19 cellular contexts compared by ENCODE assay signal in genomic region chr6:123913858-123914257, GRCh38.
DNase-seq lines count a peak whose midpoint lies in the region; ATAC-seq and TF ChIP-seq lines count a peak whose summit lies in the region.
"Had no signal": no experiment of that assay in that cellular context is flagged by ENCODE, and none has a peak within 500 bp of the region (broad histone marks: within the 10 kb centered on the region; RNA-seq: fewer than 3 reads in every experiment).

No MANE protein-coding gene starts in this region.

- peak; percentile 62 for ATAC-seq in foreskin keratinocyte

- in situ Hi-C loops in mammary epithelial cell (cut with MboI; ENCODE audit: low sequenced_read_pairs in 2 of 2), result no loop called here

- CTCF ChIA-PET in mammary epithelial cell (lab: Charles Lee; ENCODE audit: low non-redundant PET) (interaction anchor here (0.7 kb wide), 1 partner anchor 326 kb away, joined by 3 read pairs; no protein-coding TSS in a partner anchor), PC-9 (lab: Charles Lee) (no interaction called here)

- DNase-seq in NCI-H226 (peak; percentile 36), mammary epithelial cell (peak; percentile 32), foreskin keratinocyte (peak; percentile 17 to 47), PC-9 (no peak), caudate nucleus (lab: John Stamatoyannopoulos, UW) (no peak), GM10266 (ENCODE audit: extremely low spot score) (no peak)
- DNase-seq in activated CD4-positive, alpha-beta T cell treated with anti-CD3 and anti-CD28 coated beads, Interleukin-2, amount 50 U/mL, for 1 hour, result no peak
- DNase-seq: CD4-positive, alpha-beta T cell; EL; HCEC 1CT; KBM-7; NCI-H1092; NCI-H2081; NCI-H524; Peyer's patch; Right ventricle myocardium superior had no signal

- H3K9me2 ChIP-seq in PC-9 (ENCODE audit: insufficient read depth), result no peaks in the 10 kb centered on the region

- no peaks in the 10 kb centered on the region for H3K79me2 ChIP-seq in mammary epithelial cell (ENCODE audit: insufficient read depth, low read length)
- no peaks in the 10 kb centered on the region for H3K79me2 ChIP-seq in PC-9 (ENCODE audit: low read depth)

- intact Hi-C loops in mammary epithelial cell (cut with micrococcal nuclease), result no loop called here
- intact Hi-C loops in PC-9 (cut with micrococcal nuclease; ENCODE audit: unreplicated experiment), result no loop called here

- H3K4me3 ChIP-seq in mammary epithelial cell (replicated peaks in 1 of 3; ENCODE audit: insufficient read depth in 1 of 3, low read depth in 2 of 3, low read length in 3 of 3) (no peak overlapping the region), skeletal muscle satellite cell (ENCODE audit: low read length) (no peak overlapping the region), PC-9 (no peak overlapping the region)
- H3K4me3 ChIP-seq: Peyer's patch, SK-N-MC had no signal

- no peaks in the 10 kb centered on the region for H3K9me3 ChIP-seq in mammary epithelial cell (replicated peaks; ENCODE audit: insufficient read depth, low read length)
- no peaks in the 10 kb centered on the region for H3K9me3 ChIP-seq in skeletal muscle satellite cell (replicated peaks; ENCODE audit: low read length)
- H3K9me3 ChIP-seq in PC-9 (ENCODE audit: insufficient read depth, low read depth), result no peaks in the 10 kb centered on the region
- H3K9me3 ChIP-seq: Peyer's patch had no signal

- H3K4me2 ChIP-seq in mammary epithelial cell (ENCODE audit: insufficient read depth, low read depth, low read length) (no peak overlapping the region), skeletal muscle satellite cell (ENCODE audit: low read length) (peak overlapping the region; percentile 28), PC-9 (no peak overlapping the region)

- TF ChIP-seq CTCF in mammary epithelial cell (conservative IDR thresholded peaks at IDR 0.05 in 1 of 2, IDR thresholded peaks at IDR 0.05 in 1 of 2; ENCODE audit: extremely low read depth in 1 of 2, insufficient read depth in 1 of 2, low read depth in 1 of 2, low read length in 2 of 2) (no peak), foreskin keratinocyte (conservative IDR thresholded peaks at IDR 0.05) (no peak), PC-9 (conservative IDR thresholded peaks at IDR 0.05) (no peak), GM10266 (IDR thresholded peaks at IDR 0.05; ENCODE audit: control insufficient read depth, insufficient read depth, low read depth, missing control alignments) (no peak)

- H3K9ac ChIP-seq in mammary epithelial cell (ENCODE audit: insufficient read depth, low read length) (no peak overlapping the region), skeletal muscle satellite cell (ENCODE audit: low read depth, low read length) (peak overlapping the region; percentile 8)

- dilution Hi-C loops in mammary epithelial cell (cut with HindIII; ENCODE audit: low sequenced_read_pairs), result no loop called here

- POLR2A ChIA-PET in PC-9 (lab: Charles Lee; ENCODE audit: unreplicated experiment), result no interaction called here

- WGBS in mammary epithelial cell (ENCODE audit: low coverage, missing lambda C conversion rate), result 29% methylated on average over 1 of the region's 1 CpG

- H3K27ac ChIP-seq in mammary epithelial cell (ENCODE audit: insufficient read depth, low read depth, low read length) (no peak overlapping the region), foreskin keratinocyte (no peak overlapping the region), PC-9 (no peak overlapping the region), caudate nucleus (ENCODE audit: low read depth, low read length) (no peak overlapping the region)
- H3K27ac ChIP-seq: HL-60, Peyer's patch, SK-N-MC had no signal

- H3K36me3 ChIP-seq in mammary epithelial cell (ENCODE audit: insufficient read depth, low read length), result no peaks in the 10 kb centered on the region
- H3K36me3 ChIP-seq in skeletal muscle satellite cell (ENCODE audit: insufficient read depth, low read length), result no peaks in the 10 kb centered on the region
- H3K36me3 ChIP-seq in PC-9 (ENCODE audit: low read depth), result no peaks in the 10 kb centered on the region
- H3K36me3 ChIP-seq: Peyer's patch had no signal

- H4K20me1 ChIP-seq in mammary epithelial cell (ENCODE audit: insufficient read depth, low read length), result no peaks in the 10 kb centered on the region
- H4K20me1 ChIP-seq in PC-9 (ENCODE audit: insufficient read depth), result no peaks in the 10 kb centered on the region

- H2AFZ ChIP-seq in mammary epithelial cell (ENCODE audit: low read depth, low read length), result peak overlapping the region; percentile 73
- no peak overlapping the region for H2AFZ ChIP-seq in PC-9

- no peaks in the 10 kb centered on the region for H3K27me3 ChIP-seq in mammary epithelial cell (ENCODE audit: insufficient read depth, low read length)
- no peaks in the 10 kb centered on the region for H3K27me3 ChIP-seq in foreskin keratinocyte
- no peaks in the 10 kb centered on the region for H3K27me3 ChIP-seq in skeletal muscle satellite cell (ENCODE audit: control insufficient read depth, insufficient read depth, low read length)
- no peaks in the 10 kb centered on the region for H3K27me3 ChIP-seq in PC-9 (ENCODE audit: insufficient read depth, low read depth)
- H3K27me3 ChIP-seq: Peyer's patch had no signal

- BruUV-seq in mammary epithelial cell (replicated peaks; lab: Mats Ljungman, UMichigan) (no TSS peak), PC-9 (replicated peaks; lab: Mats Ljungman, UMichigan) (no TSS peak)

- H3F3A ChIP-seq in PC-9 (ENCODE audit: insufficient read depth, low read depth), result no peaks in the 10 kb centered on the region

- no peaks in the 10 kb centered on the region for H3K4me1 ChIP-seq in mammary epithelial cell (ENCODE audit: insufficient read depth, low read length)
- H3K4me1 ChIP-seq in foreskin keratinocyte, result peaks cover 3% of the 10 kb centered on the region
- peaks cover 25% of the 10 kb centered on the region for H3K4me1 ChIP-seq in skeletal muscle satellite cell (ENCODE audit: control insufficient read depth, insufficient read depth, low read length)
- no peaks in the 10 kb centered on the region for H3K4me1 ChIP-seq in PC-9 (replicated peaks; ENCODE audit: insufficient read depth)
- H3K4me1 ChIP-seq: Peyer's patch had no signal

Comparison
In these comparisons a context has a peak if more than half of its experiments do, and no peak if none do; other contexts are left out.
1. DNase-seq: peak in NCI-H226 (single experiment), mammary epithelial cell (single experiment) and foreskin keratinocyte (2 of 2); none in PC-9 (0 of 2), activated CD4-positive, alpha-beta T cell treated with anti-CD3 and anti-CD28 coated beads, Interleukin-2, amount 50 U/mL, for 1 hour (single experiment), caudate nucleus (0 of 61) and GM10266 (single experiment).